1 cellular context compared by ENCODE assay signal in the genomic region with DNA sequence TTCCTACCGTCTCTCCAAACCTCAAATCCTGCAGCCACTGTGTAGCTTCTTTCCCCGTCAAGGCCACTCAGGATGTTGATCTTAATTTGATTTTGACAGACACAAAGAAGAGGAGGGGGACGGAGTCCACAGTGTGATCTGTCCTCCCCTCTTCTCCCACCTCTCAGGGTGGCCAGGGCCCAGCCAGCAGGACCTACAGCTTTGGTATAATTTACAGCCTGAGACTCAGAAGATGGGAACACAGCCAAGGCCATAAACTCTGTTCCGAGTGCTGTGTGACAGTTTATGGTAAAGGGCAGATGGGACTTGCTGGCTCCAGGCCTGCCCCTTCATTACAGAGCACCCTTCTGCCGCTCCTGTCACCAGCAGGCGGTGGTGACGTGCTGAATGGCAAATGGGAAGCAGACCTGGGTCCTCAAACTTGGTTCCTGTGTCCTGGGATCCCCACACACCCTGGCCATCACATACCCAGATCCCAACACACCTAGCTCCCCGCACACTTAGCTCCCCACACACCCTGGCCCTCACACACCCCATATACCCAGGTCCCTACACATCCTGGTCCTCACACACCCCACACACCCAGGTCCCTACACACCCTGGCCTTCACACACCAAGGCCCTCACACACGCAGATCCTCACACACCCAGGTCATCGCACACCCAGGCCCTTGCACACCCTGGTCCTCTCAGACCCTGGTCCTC.
TF ChIP-seq lines count a peak whose summit lies in the region.

No MANE protein-coding gene starts in this region.

TF ChIP-seq in K562, 482 proteins besides CTCF, POLR2A, EP300 and RAD21 (continued from another document and continues in another):
- TF ChIP-seq, protein P1, sequence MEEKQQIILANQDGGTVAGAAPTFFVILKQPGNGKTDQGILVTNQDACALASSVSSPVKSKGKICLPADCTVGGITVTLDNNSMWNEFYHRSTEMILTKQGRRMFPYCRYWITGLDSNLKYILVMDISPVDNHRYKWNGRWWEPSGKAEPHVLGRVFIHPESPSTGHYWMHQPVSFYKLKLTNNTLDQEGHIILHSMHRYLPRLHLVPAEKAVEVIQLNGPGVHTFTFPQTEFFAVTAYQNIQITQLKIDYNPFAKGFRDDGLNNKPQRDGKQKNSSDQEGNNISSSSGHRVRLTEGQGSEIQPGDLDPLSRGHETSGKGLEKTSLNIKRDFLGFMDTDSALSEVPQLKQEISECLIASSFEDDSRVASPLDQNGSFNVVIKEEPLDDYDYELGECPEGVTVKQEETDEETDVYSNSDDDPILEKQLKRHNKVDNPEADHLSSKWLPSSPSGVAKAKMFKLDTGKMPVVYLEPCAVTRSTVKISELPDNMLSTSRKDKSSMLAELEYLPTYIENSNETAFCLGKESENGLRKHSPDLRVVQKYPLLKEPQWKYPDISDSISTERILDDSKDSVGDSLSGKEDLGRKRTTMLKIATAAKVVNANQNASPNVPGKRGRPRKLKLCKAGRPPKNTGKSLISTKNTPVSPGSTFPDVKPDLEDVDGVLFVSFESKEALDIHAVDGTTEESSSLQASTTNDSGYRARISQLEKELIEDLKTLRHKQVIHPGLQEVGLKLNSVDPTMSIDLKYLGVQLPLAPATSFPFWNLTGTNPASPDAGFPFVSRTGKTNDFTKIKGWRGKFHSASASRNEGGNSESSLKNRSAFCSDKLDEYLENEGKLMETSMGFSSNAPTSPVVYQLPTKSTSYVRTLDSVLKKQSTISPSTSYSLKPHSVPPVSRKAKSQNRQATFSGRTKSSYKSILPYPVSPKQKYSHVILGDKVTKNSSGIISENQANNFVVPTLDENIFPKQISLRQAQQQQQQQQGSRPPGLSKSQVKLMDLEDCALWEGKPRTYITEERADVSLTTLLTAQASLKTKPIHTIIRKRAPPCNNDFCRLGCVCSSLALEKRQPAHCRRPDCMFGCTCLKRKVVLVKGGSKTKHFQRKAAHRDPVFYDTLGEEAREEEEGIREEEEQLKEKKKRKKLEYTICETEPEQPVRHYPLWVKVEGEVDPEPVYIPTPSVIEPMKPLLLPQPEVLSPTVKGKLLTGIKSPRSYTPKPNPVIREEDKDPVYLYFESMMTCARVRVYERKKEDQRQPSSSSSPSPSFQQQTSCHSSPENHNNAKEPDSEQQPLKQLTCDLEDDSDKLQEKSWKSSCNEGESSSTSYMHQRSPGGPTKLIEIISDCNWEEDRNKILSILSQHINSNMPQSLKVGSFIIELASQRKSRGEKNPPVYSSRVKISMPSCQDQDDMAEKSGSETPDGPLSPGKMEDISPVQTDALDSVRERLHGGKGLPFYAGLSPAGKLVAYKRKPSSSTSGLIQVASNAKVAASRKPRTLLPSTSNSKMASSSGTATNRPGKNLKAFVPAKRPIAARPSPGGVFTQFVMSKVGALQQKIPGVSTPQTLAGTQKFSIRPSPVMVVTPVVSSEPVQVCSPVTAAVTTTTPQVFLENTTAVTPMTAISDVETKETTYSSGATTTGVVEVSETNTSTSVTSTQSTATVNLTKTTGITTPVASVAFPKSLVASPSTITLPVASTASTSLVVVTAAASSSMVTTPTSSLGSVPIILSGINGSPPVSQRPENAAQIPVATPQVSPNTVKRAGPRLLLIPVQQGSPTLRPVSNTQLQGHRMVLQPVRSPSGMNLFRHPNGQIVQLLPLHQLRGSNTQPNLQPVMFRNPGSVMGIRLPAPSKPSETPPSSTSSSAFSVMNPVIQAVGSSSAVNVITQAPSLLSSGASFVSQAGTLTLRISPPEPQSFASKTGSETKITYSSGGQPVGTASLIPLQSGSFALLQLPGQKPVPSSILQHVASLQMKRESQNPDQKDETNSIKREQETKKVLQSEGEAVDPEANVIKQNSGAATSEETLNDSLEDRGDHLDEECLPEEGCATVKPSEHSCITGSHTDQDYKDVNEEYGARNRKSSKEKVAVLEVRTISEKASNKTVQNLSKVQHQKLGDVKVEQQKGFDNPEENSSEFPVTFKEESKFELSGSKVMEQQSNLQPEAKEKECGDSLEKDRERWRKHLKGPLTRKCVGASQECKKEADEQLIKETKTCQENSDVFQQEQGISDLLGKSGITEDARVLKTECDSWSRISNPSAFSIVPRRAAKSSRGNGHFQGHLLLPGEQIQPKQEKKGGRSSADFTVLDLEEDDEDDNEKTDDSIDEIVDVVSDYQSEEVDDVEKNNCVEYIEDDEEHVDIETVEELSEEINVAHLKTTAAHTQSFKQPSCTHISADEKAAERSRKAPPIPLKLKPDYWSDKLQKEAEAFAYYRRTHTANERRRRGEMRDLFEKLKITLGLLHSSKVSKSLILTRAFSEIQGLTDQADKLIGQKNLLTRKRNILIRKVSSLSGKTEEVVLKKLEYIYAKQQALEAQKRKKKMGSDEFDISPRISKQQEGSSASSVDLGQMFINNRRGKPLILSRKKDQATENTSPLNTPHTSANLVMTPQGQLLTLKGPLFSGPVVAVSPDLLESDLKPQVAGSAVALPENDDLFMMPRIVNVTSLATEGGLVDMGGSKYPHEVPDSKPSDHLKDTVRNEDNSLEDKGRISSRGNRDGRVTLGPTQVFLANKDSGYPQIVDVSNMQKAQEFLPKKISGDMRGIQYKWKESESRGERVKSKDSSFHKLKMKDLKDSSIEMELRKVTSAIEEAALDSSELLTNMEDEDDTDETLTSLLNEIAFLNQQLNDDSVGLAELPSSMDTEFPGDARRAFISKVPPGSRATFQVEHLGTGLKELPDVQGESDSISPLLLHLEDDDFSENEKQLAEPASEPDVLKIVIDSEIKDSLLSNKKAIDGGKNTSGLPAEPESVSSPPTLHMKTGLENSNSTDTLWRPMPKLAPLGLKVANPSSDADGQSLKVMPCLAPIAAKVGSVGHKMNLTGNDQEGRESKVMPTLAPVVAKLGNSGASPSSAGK (IDR thresholded peaks at IDR 0.05) = peak; percentile 98
- TF ChIP-seq ZBTB17 (CRISPR knock-in tag; IDR thresholded peaks at IDR 0.05) (peak; percentile 76), RNF2 (IDR thresholded peaks at IDR 0.05) (0 out of 2 replicates have a peak, but pooled peaks have one; percentile 73), ZNF830 (CRISPR knock-in tag; IDR thresholded peaks at IDR 0.05) (0 out of 2 replicates have a peak, but pooled peaks have one; percentile 31), SP2 (IDR thresholded peaks at IDR 0.05; ENCODE audit: extremely low read depth, low read depth, low read length, poor library complexity, severe bottlenecking) (peak; percentile 18), MLLT1 (IDR thresholded peaks at IDR 0.05) (peak; percentile 52 to 69), EP400 (IDR thresholded peaks at IDR 0.05) (peak; percentile 34; the same call in 1 of the 2 replicates), ZNF592 (IDR thresholded peaks at IDR 0.05) (peak; percentile 95), ATF7 (IDR thresholded peaks at IDR 0.05) (peak; percentile 58), NEUROD1 (IDR thresholded peaks at IDR 0.05; ENCODE audit: borderline replicate concordance, low read depth, low read length, partially characterized antibody) (no peak), TBL1XR1 (IDR thresholded peaks at IDR 0.05; ENCODE audit: low read length in 2 of 2) (0 out of 4 replicates have a peak, but pooled peaks of 1 of the 2 experiments have one; percentile 54), NFIC (IDR thresholded peaks at IDR 0.05) (peak; percentile 96), HSF4 (CRISPR knock-in tag; IDR thresholded peaks at IDR 0.05; ENCODE audit: borderline replicate concordance) (0 out of 2 replicates have a peak, but pooled peaks have one; percentile 33), HDAC8 (tag; IDR thresholded peaks at IDR 0.05) (0 out of 2 replicates have a peak, but pooled peaks have one; percentile 10), HOMEZ (CRISPR knock-in tag; IDR thresholded peaks at IDR 0.05) (no peak), NR4A1 (CRISPR knock-in tag; IDR thresholded peaks at IDR 0.05) (peak; percentile 78; the same call in 1 of the 2 replicates), NR4A1 (tag; IDR thresholded peaks at IDR 0.05) (no peak), E2F3 (CRISPR knock-in tag; IDR thresholded peaks at IDR 0.05) (peak; percentile 56; the same call in 1 of the 2 replicates), RUNX1 (IDR thresholded peaks at IDR 0.05; ENCODE audit: low read depth) (no peak), NR2C1 (IDR thresholded peaks at IDR 0.05) (no peak), NR2C1 (tag; IDR thresholded peaks at IDR 0.05) (peak; percentile 38; the same call in 1 of the 2 replicates), NCOA4 (IDR thresholded peaks at IDR 0.05; ENCODE audit: partially characterized antibody) (peak; percentile 22), CCNT2 (IDR thresholded peaks at IDR 0.05; ENCODE audit: borderline replicate concordance, extremely low read depth, insufficient read length, low read depth, low read length) (peak; percentile 9), THRAP3 (IDR thresholded peaks at IDR 0.05; ENCODE audit: borderline replicate concordance) (peak; percentile 75; the same call in 1 of the 2 replicates), ZFPM2 (CRISPR knock-in tag; IDR thresholded peaks at IDR 0.05) (no peak), ZBTB1 (CRISPR knock-in tag; IDR thresholded peaks at IDR 0.05; ENCODE audit: borderline replicate concordance, low read depth) (0 out of 2 replicates have a peak, but pooled peaks have one; percentile 46), CBX2 (IDR thresholded peaks at IDR 0.05; ENCODE audit: insufficient read depth, low read length, poor library complexity, severe bottlenecking) (no peak), DPF2 (IDR thresholded peaks at IDR 0.05) (peak; percentile 76), POLR2B (IDR thresholded peaks at IDR 0.05; ENCODE audit: low read depth, partially characterized antibody) (peak; percentile 51), ZNF589 (CRISPR knock-in tag; IDR thresholded peaks at IDR 0.05; ENCODE audit: low read depth) (peak; percentile 30; the same call in 1 of the 2 replicates), CREB1 (IDR thresholded peaks at IDR 0.05) (no peak), CREB1 (CRISPR knock-in tag; IDR thresholded peaks at IDR 0.05) (peak; percentile 72), CXXC5 (CRISPR knock-in tag; IDR thresholded peaks at IDR 0.05) (peak; percentile 55), ZNF316 (IDR thresholded peaks at IDR 0.05) (peak; percentile 13; the same call in 1 of the 2 replicates), ARNT (IDR thresholded peaks at IDR 0.05) (peak in 1 of 2 experiments; percentile 49; a peak in 1 of 4 replicates), ZBTB12 (CRISPR knock-in tag; IDR thresholded peaks at IDR 0.05) (peak; percentile 20; the same call in 1 of the 2 replicates), NFRKB (IDR thresholded peaks at IDR 0.05; ENCODE audit: low read depth) (peak; percentile 81), GABPA (tag; conservative IDR thresholded peaks at IDR 0.05; ENCODE audit: low read depth) (peak; percentile 33; the same call in 1 of the 2 replicates)
